ENCODE assay signal across 8 cellular contexts in genomic region chr7:116210345-116211005, GRCh38. TPM values are rescaled to one million over a fixed set of nuclear protein-coding genes. Genes with fewer than 3 reads are reported as not detected.
DNase-seq lines count a peak whose midpoint lies in the region; ATAC-seq lines count a peak whose summit lies in the region.

TSS of gene TES (plus strand) at chr7:116210539. CDS start at chr7:116210708, 169 bp downstream.

- ATAC-seq in GM18511 (IDR thresholded peaks at IDR 0.05; ENCODE audit: unreplicated experiment) (peak; percentile 88), HG02763 (IDR thresholded peaks at IDR 0.05; ENCODE audit: unreplicated experiment) (peak; percentile 89)

- DNase-seq in NCI-H2107 treated with DMSO at 0.1 percent for 48 hours (lab: John Stamatoyannopoulos, UW; ENCODE audit: unreplicated experiment) (peak; percentile 33), dermis blood vessel endothelial cell (peak; percentile 84), lung microvascular endothelial cell (ENCODE audit: low read depth in 2 of 2) (peak; percentile 80 to 86), MV-4-11 (lab: John Stamatoyannopoulos, UW) (no peak)
- DNase-seq in activated CD4-positive, alpha-beta T cell treated with anti-CD3 and anti-CD28 coated beads for 4 hours = peak; percentile 44 to 57
- peak; percentile 39 for DNase-seq in stimulated activated CD8-positive, alpha-beta memory T cell treated with anti-CD3 and anti-CD28 coated beads, Interleukin-15, amount 100 ng/mL, for 24 hours (ENCODE audit: low read depth)

RNA-seq across cellular contexts. Expression of gene TES, which starts in this region (rescaled TPM):
- total RNA-seq in dermis blood vessel endothelial cell = 106 and 116 TPM in 2 replicates
- 62.7 and 78.0 TPM in 2 replicates for total RNA-seq in lung microvascular endothelial cell
